ENCODE assay signal across 26 cellular contexts in genomic region chr1:35390600-35391494, GRCh38.
DNase-seq lines count a peak whose midpoint lies in the region; ATAC-seq and TF ChIP-seq lines count a peak whose summit lies in the region.
"Had no signal": no experiment of that assay in that cellular context is flagged by ENCODE, and none has a peak within 500 bp of the region (broad histone marks: within the 10 kb centered on the region; RNA-seq: fewer than 3 reads in every experiment).

No MANE protein-coding gene starts in this region.

- H3K9ac ChIP-seq in HUES64 (ENCODE audit: low read depth, low read length) = peak overlapping the region; percentile 51
- H3K9ac ChIP-seq: GM23248 had no signal

- peaks cover 44% of the 10 kb centered on the region for H3K4me1 ChIP-seq in HUES64 (ENCODE audit: insufficient read depth, low read length)
- no peaks in the 10 kb centered on the region for H3K4me1 ChIP-seq in thyroid gland
- H3K4me1 ChIP-seq: esophagus squamous epithelium, vagina had no signal

- no peak for ATAC-seq in GM19023 (IDR thresholded peaks at IDR 0.05; ENCODE audit: unreplicated experiment)
- ATAC-seq: activated CD8-positive, alpha-beta memory T cell treated with anti-CD3 and anti-CD28 coated beads, Interleukin-2, amount 10 ng/mL, durations not matched to agents 7 days and 5 days; body of pancreas; PC-3; right cardiac atrium; T-cell had no signal

- H3K4me3 ChIP-seq in HUES64 (ENCODE audit: low read length) = no peak overlapping the region; the same call in 1 of the 2 replicates
- H3K4me3 ChIP-seq in choroid plexus epithelial cell (ENCODE audit: low read depth, low read length) = no peak overlapping the region
- no peak overlapping the region for H3K4me3 ChIP-seq in thyroid gland (replicated peaks in 1 of 3)
- H3K4me3 ChIP-seq: body of pancreas, esophagus squamous epithelium, GM23248, ovary, vagina had no signal

- no peak for TF ChIP-seq POLR2A in thyroid gland (IDR thresholded peaks at IDR 0.05)

- WGBS in HUES64 = 21% methylated on average over 10 of the region's 10 CpGs
- 92 to 95% methylated on average over 10 of the region's 10 CpGs for WGBS in thyroid gland, 2 donors

- in situ Hi-C loops in ACHN (cut with HindIII; ENCODE audit: low pct_ligation_motif_present, low pct_unique_long_range_greater_than_20kb, low sequenced_read_pairs) = no loop called here

- no peaks in the 10 kb centered on the region for H3K9me3 ChIP-seq in HUES64 (ENCODE audit: insufficient read depth, low read depth, low read length)
- H3K9me3 ChIP-seq in thyroid gland = no peaks in the 10 kb centered on the region
- H3K9me3 ChIP-seq: body of pancreas, esophagus squamous epithelium, ovary, vagina had no signal

- H3K27me3 ChIP-seq in HUES64 (ENCODE audit: insufficient read depth, low read length) (no peaks in the 10 kb centered on the region), thyroid gland (no peaks in the 10 kb centered on the region)
- H3K27me3 ChIP-seq: body of pancreas, esophagus squamous epithelium, ovary, vagina had no signal

- H3K36me3 ChIP-seq in HUES64 (ENCODE audit: insufficient read depth, low read length) = peaks cover 69% of the 10 kb centered on the region
- peaks cover 16 to 38% of the 10 kb centered on the region in 2 donors for H3K36me3 ChIP-seq in thyroid gland
- H3K36me3 ChIP-seq: ovary had no signal

- peak overlapping the region; percentile 80 for H3K27ac ChIP-seq in HUES64 (ENCODE audit: low read depth, low read length)
- H3K27ac ChIP-seq in thyroid gland = no peak overlapping the region
- H3K27ac ChIP-seq: body of pancreas, esophagus squamous epithelium, GM23248, ovary, vagina had no signal

- DNase-seq in ELF-1 (ENCODE audit: low read depth, low spot score) (peak; percentile 60), choroid plexus epithelial cell (ENCODE audit: low read depth) (peak; percentile 13), iris pigment epithelial cell (ENCODE audit: low read depth) (peak; percentile 10), thyroid gland (no peak), AML-193 (lab: John Stamatoyannopoulos, UW) (no peak), ACHN (no peak)
- DNase-seq: activated CD4-positive, alpha-beta T cell treated with anti-CD3 and anti-CD28 coated beads for 48 hours; activated CD8-positive, alpha-beta memory T cell treated with anti-CD3 and anti-CD28 coated beads, Interleukin-2, amount 10 ng/mL, durations not matched to agents 7 days and 5 days; activated naive CD8-positive, alpha-beta T cell treated with anti-CD3 and anti-CD28 coated beads, Interleukin-2, amount 10 ng/mL, durations not matched to agents 7 days and 5 days; body of pancreas; CD4-positive, CD25-positive, alpha-beta regulatory T cell; DMS153; effector memory CD4-positive, alpha-beta T cell; esophagus squamous epithelium; GM23248; NCI-H1092 treated with DMSO at 0.1 percent for 48 hours; NCI-H526 treated with DMSO at 0.1 percent for 48 hours; ovary; PC-3; right cardiac atrium; SIG-M5; substantia nigra; T-cell had no signal

- no peak for TF ChIP-seq CTCF in choroid plexus epithelial cell (conservative IDR thresholded peaks at IDR 0.05; ENCODE audit: low read depth, low read length)
- no peak for TF ChIP-seq CTCF in thyroid gland (IDR thresholded peaks at IDR 0.05)

- intact Hi-C loops in thyroid gland (cut with DNase I) = no loop called here

Comparison
In these comparisons a context has a peak if more than half of its experiments do, and no peak if none do; other contexts are left out.
1. DNase-seq: peak in ELF-1 (single experiment), choroid plexus epithelial cell (single experiment) and iris pigment epithelial cell (single experiment); none in thyroid gland (0 of 2), AML-193 (0 of 2) and ACHN (single experiment).